Comparison of ENCODE assay signal across 9 cellular contexts in genomic region chr6:43274916-43275597, GRCh38. TPM values are rescaled to one million over a fixed set of nuclear protein-coding genes. Genes with fewer than 3 reads are reported as not detected.
A peak's percentile ranks its signal among the peaks of the same experiment; 100 is the strongest.
DNase-seq lines count a peak whose midpoint lies in the region; TF ChIP-seq lines count a peak whose summit lies in the region.
"Had no signal": no experiment of that assay in that cellular context is flagged by ENCODE, and none has a peak within 500 bp of the region (broad histone marks: within the 10 kb centered on the region; RNA-seq: fewer than 3 reads in every experiment).

No MANE protein-coding gene starts in this region.

- H3K9me3 ChIP-seq in AG04450 (ENCODE audit: control insufficient read depth, insufficient read depth, low read length): no peaks in the 10 kb centered on the region

- CTCF ChIA-PET in AG04450 (lab: Charles Lee): interaction anchor here (0.6 to 0.8 kb wide), 2 partner anchors 11 to 369 kb away, joined by 3 to 4 read pairs; no protein-coding TSS in a partner anchor

- DNase-seq in AG04450 (ENCODE audit: low read depth, low spot score): no peak
- DNase-seq in LoVo (ENCODE audit: low spot score): peak; percentile 22
- DNase-seq in astrocyte of the cerebellum (ENCODE audit: low read depth): no peak
- no peak for DNase-seq in mesothelial cell of epicardium (ENCODE audit: low spot score in 2 of 2, unreplicated experiment in 2 of 2)
- no peak for DNase-seq in NCI-H345 treated with DMSO at 0.1 percent for 48 hours (lab: John Stamatoyannopoulos, UW; ENCODE audit: unreplicated experiment)
- DNase-seq in DMS79 (lab: John Stamatoyannopoulos, UW): no peak
- DNase-seq in EL: no peak

- H3K4me3 Mint-ChIP-seq in mesothelial cell of epicardium: peak overlapping the region; percentile 66

- no peaks in the 10 kb centered on the region for H3K36me3 Mint-ChIP-seq in mesothelial cell of epicardium

- H3K4me3 ChIP-seq in AG04450 (ENCODE audit: low read depth, low read length) (peak overlapping the region; percentile 39; the same call in 1 of the 2 replicates), astrocyte of the cerebellum (ENCODE audit: low read depth, low read length) (peak overlapping the region; percentile 18), urinary bladder (ENCODE audit: low read depth, low read length) (peak overlapping the region; percentile 45)

- H3K36me3 ChIP-seq in urinary bladder (ENCODE audit: insufficient read depth): no peaks in the 10 kb centered on the region

- H3K4me1 ChIP-seq in urinary bladder (ENCODE audit: insufficient read depth): no peaks in the 10 kb centered on the region

- no peak overlapping the region for H3K27ac Mint-ChIP-seq in mesothelial cell of epicardium

- in situ Hi-C loops in astrocyte of the cerebellum (cut with HindIII; ENCODE audit: low sequenced_read_pairs): no loop called here

- peaks cover 53% of the 10 kb centered on the region for H3K27me3 ChIP-seq in AG04450 (ENCODE audit: control insufficient read depth, insufficient read depth, low read length)

- H3K9me3 Mint-ChIP-seq in mesothelial cell of epicardium: no peaks in the 10 kb centered on the region

- peaks cover 66% of the 10 kb centered on the region for H3K27me3 Mint-ChIP-seq in mesothelial cell of epicardium (ENCODE audit: low read depth)

- WGBS in urinary bladder: 2% methylated on average over 65 of the region's 65 CpGs

- H3K27ac ChIP-seq in AG04450 (ENCODE audit: low read depth, low read length) (no peak overlapping the region), urinary bladder (ENCODE audit: low read depth) (no peak overlapping the region)

- POLR2A ChIA-PET in AG04450 (lab: Yijun Ruan, JAX): no interaction called here

- no peak for TF ChIP-seq CTCF in AG04450 (IDR thresholded peaks at IDR 0.05; ENCODE audit: low read depth, low read length)
- no peak for TF ChIP-seq CTCF in astrocyte of the cerebellum (IDR thresholded peaks at IDR 0.05; ENCODE audit: low read depth, low read length, missing control alignments)
- no peak for TF ChIP-seq CTCF in mesothelial cell of epicardium (IDR thresholded peaks at IDR 0.05; ENCODE audit: unreplicated experiment)

- H3K4me1 Mint-ChIP-seq in mesothelial cell of epicardium: peaks cover 35% of the 10 kb centered on the region

RNA-seq across cellular contexts. Expression of gene SLC22A7, which starts 23.0 kb away (rescaled TPM):
- polyA plus RNA-seq in AG04450 (2011; rRNA removed) (not detected in 2 replicates), urinary bladder (0.15 TPM)
- not detected in 2 replicates for polyA minus RNA-seq in AG04450 (2011; rRNA and poly(A)+ RNA removed)
- total RNA-seq in mesothelial cell of epicardium (not detected in 3 replicates), urinary bladder (not detected)
- total RNA-seq: activated CD8-positive, alpha-beta memory T cell treated with anti-CD3 and anti-CD28 coated beads for 36 hours had no signal

RNA-seq across cellular contexts. Expression of gene TTBK1, which starts 31.8 kb away (rescaled TPM):
- polyA plus RNA-seq in AG04450 (2011; rRNA removed): not detected in 2 replicates
- polyA minus RNA-seq in AG04450 (2011; rRNA and poly(A)+ RNA removed): not detected in 2 replicates
- 0.29 to 0.34 TPM (median 0.29 TPM) in 3 replicates for total RNA-seq in mesothelial cell of epicardium
- total RNA-seq in urinary bladder: 0.32 TPM
- polyA plus RNA-seq in urinary bladder: 0.20 TPM

RNA-seq across cellular contexts. Expression of gene CRIP3, which starts 33.6 kb away (rescaled TPM):
- polyA plus RNA-seq in AG04450 (2011; rRNA removed): not detected in 2 replicates
- not detected in 2 replicates for polyA minus RNA-seq in AG04450 (2011; rRNA and poly(A)+ RNA removed)
- 2.2 to 3.4 TPM (median 2.9 TPM) in 3 replicates for total RNA-seq in mesothelial cell of epicardium
- total RNA-seq in urinary bladder: 3.9 TPM
- 1.1 TPM for polyA plus RNA-seq in urinary bladder

RNA-seq across cellular contexts. Expression of gene DNPH1, which starts 45.8 kb away (rescaled TPM):
- polyA plus RNA-seq in AG04450 (2011; rRNA removed) (36.9 and 42.4 TPM in 2 replicates), urinary bladder (108 TPM)
- polyA minus RNA-seq in AG04450 (2011; rRNA and poly(A)+ RNA removed): 8.8 and 8.9 TPM in 2 replicates
- total RNA-seq in mesothelial cell of epicardium (49.0 to 52.3 TPM (median 49.4 TPM) in 3 replicates), urinary bladder (18.2 TPM)
